32 cellular contexts compared by ENCODE assay signal in the genomic region with DNA sequence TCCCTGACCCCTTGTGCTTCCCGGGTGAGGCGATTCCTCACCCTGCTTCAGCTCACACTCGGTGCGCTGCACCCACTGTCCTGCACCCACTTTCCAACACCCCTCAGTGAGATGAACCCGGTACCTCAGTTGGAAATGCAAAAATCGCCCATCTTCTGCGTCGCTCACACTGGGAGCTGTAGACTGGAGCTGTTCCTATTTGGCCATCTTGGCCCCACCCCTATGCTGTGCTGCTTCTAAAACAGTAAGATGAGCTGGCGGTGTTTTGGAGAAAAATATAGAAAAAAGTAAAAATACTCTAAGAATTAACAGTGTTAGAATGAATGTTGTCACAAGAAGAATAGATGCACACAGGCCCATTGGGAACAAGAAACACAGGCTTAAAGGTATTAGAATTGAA.
"Had no signal": no experiment of that assay in that cellular context is flagged by ENCODE, and none has a peak within 500 bp of the region (broad histone marks: within the 10 kb centered on the region; RNA-seq: fewer than 3 reads in every experiment).

No MANE protein-coding gene starts in this region.

- FAIRE-seq: astrocyte, bronchial epithelial cell, colon had no signal

- H3K36me3 Mint-ChIP-seq: activated naive CD4-positive, alpha-beta T cell treated with anti-CD3 and anti-CD28 coated beads, Interleukin-2, amount 50 U/mL, for 24 hours; activated naive CD8-positive, alpha-beta T cell treated with anti-CD3 and anti-CD28 coated beads for 36 hours had no signal

- DNase-seq: activated CD4-positive, alpha-beta memory T cell treated with anti-CD3 and anti-CD28 coated beads, Interleukin-2, amount 10 ng/mL, durations not matched to agents 7 days and 5 days; activated CD4-positive, alpha-beta T cell treated with anti-CD3 and anti-CD28 coated beads for 4 hours; activated CD4-positive, alpha-beta T cell treated with anti-CD3 and anti-CD28 coated beads, Interleukin-2, amount 10 ng/mL, durations not matched to agents 7 days and 5 days; activated CD4-positive, alpha-beta T cell treated with anti-CD3 and anti-CD28 coated beads, Interleukin-2, amount 50 U/mL, for 4 hours; activated CD4-positive, CD25-positive, alpha-beta regulatory T cell; activated CD4-positive, CD25-positive, alpha-beta regulatory T cell treated with anti-CD3 and anti-CD28 coated beads, Interleukin-2, amount 50 U/mL, for 72 hours; activated CD8-positive, alpha-beta memory T cell treated with anti-CD3 and anti-CD28 coated beads, Interleukin-2, amount 50 U/mL, for 48 hours; activated effector memory CD4-positive, alpha-beta T cell treated with anti-CD3 and anti-CD28 coated beads, Interleukin-2, amount 50 U/mL, for 16 hours; activated naive CD4-positive, alpha-beta T cell treated with anti-CD3 and anti-CD28 coated beads for 36 hours; activated naive CD8-positive, alpha-beta T cell treated with anti-CD3 and anti-CD28 coated beads for 36 hours; activated naive CD8-positive, alpha-beta T cell treated with anti-CD3 and anti-CD28 coated beads, Interleukin-2, amount 50 U/mL, for 24 hours; activated T-cell treated with anti-CD3 and anti-CD28 coated beads, Interleukin-2, amount 50 U/mL, for 4 hours; adrenal gland; cortex of kidney; dermis blood vessel endothelial cell; effector CD4-positive, alpha-beta T cell; effector memory CD8-positive, alpha-beta T cell; erythroblast; foreskin keratinocyte; gastrocnemius medialis; glutamatergic neuron; heart left ventricle; hypothalamus; T-helper 2 cell had no signal

- H3K9me3 ChIP-seq: adrenal gland, esophagus muscularis mucosa, gastrocnemius medialis had no signal

- H3K27ac Mint-ChIP-seq: activated CD4-positive, alpha-beta memory T cell treated with anti-CD3 and anti-CD28 coated beads, Interleukin-2, amount 10 ng/mL, durations not matched to agents 7 days and 5 days; activated CD4-positive, alpha-beta T cell treated with anti-CD3 and anti-CD28 coated beads, Interleukin-2, amount 10 ng/mL, durations not matched to agents 7 days and 5 days; activated naive CD4-positive, alpha-beta T cell treated with anti-CD3 and anti-CD28 coated beads for 36 hours; activated naive CD4-positive, alpha-beta T cell treated with anti-CD3 and anti-CD28 coated beads, Interleukin-2, amount 50 U/mL, for 24 hours; activated naive CD8-positive, alpha-beta T cell treated with anti-CD3 and anti-CD28 coated beads for 36 hours; activated naive CD8-positive, alpha-beta T cell treated with anti-CD3 and anti-CD28 coated beads, Interleukin-2, amount 50 U/mL, for 24 hours; activated T-helper 17 cell treated with anti-CD3 and anti-CD28 coated beads, Interleukin-2, amount 50 U/mL, for 72 hours; effector memory CD8-positive, alpha-beta T cell had no signal

- ATAC-seq: activated naive CD8-positive, alpha-beta T cell treated with anti-CD3 and anti-CD28 coated beads, Interleukin-2, amount 50 U/mL, for 24 hours; activated T-cell treated with anti-CD3 and anti-CD28 coated beads, Interleukin-2, amount 50 U/mL, for 4 hours; activated T-helper 17 cell treated with anti-CD3 and anti-CD28 coated beads, Interleukin-2, amount 50 U/mL, for 72 hours; effector memory CD8-positive, alpha-beta T cell; foreskin keratinocyte; gastrocnemius medialis had no signal

- H3K4me3 Mint-ChIP-seq: activated CD4-positive, alpha-beta memory T cell treated with anti-CD3 and anti-CD28 coated beads, Interleukin-2, amount 10 ng/mL, durations not matched to agents 7 days and 5 days; activated CD4-positive, alpha-beta T cell treated with anti-CD3 and anti-CD28 coated beads, Interleukin-2, amount 10 ng/mL, durations not matched to agents 7 days and 5 days; activated naive CD4-positive, alpha-beta T cell treated with anti-CD3 and anti-CD28 coated beads for 36 hours; activated naive CD4-positive, alpha-beta T cell treated with anti-CD3 and anti-CD28 coated beads, Interleukin-2, amount 50 U/mL, for 24 hours; activated naive CD8-positive, alpha-beta T cell treated with anti-CD3 and anti-CD28 coated beads for 36 hours; activated naive CD8-positive, alpha-beta T cell treated with anti-CD3 and anti-CD28 coated beads, Interleukin-2, amount 50 U/mL, for 24 hours; activated T-cell treated with anti-CD3 and anti-CD28 coated beads, Interleukin-2, amount 50 U/mL, for 4 hours; activated T-helper 17 cell treated with anti-CD3 and anti-CD28 coated beads, Interleukin-2, amount 50 U/mL, for 72 hours; central memory CD8-positive, alpha-beta T cell; effector memory CD8-positive, alpha-beta T cell had no signal

- H3K4me1 ChIP-seq: adrenal gland, esophagus muscularis mucosa, foreskin keratinocyte, gastrocnemius medialis, heart left ventricle had no signal

- H3K27ac ChIP-seq: adrenal gland, brain microvascular endothelial cell, esophagus muscularis mucosa, foreskin keratinocyte, gastrocnemius medialis, heart left ventricle had no signal

- H3K36me3 ChIP-seq: adrenal gland, brain microvascular endothelial cell, esophagus muscularis mucosa, gastrocnemius medialis, heart left ventricle had no signal

- H3K9me3 Mint-ChIP-seq: activated CD4-positive, alpha-beta memory T cell treated with anti-CD3 and anti-CD28 coated beads, Interleukin-2, amount 10 ng/mL, durations not matched to agents 7 days and 5 days; activated CD4-positive, alpha-beta T cell treated with anti-CD3 and anti-CD28 coated beads, Interleukin-2, amount 10 ng/mL, durations not matched to agents 7 days and 5 days; activated naive CD4-positive, alpha-beta T cell treated with anti-CD3 and anti-CD28 coated beads for 36 hours; activated naive CD4-positive, alpha-beta T cell treated with anti-CD3 and anti-CD28 coated beads, Interleukin-2, amount 50 U/mL, for 24 hours; activated naive CD8-positive, alpha-beta T cell treated with anti-CD3 and anti-CD28 coated beads, Interleukin-2, amount 50 U/mL, for 24 hours; activated T-cell treated with anti-CD3 and anti-CD28 coated beads, Interleukin-2, amount 50 U/mL, for 4 hours; activated T-helper 17 cell treated with anti-CD3 and anti-CD28 coated beads, Interleukin-2, amount 50 U/mL, for 72 hours; central memory CD8-positive, alpha-beta T cell; effector memory CD8-positive, alpha-beta T cell had no signal

- H3K4me3 ChIP-seq: adrenal gland, esophagus muscularis mucosa, gastrocnemius medialis, heart left ventricle had no signal

- H3K4me1 Mint-ChIP-seq: activated CD4-positive, alpha-beta memory T cell treated with anti-CD3 and anti-CD28 coated beads, Interleukin-2, amount 10 ng/mL, durations not matched to agents 7 days and 5 days; activated CD4-positive, alpha-beta T cell treated with anti-CD3 and anti-CD28 coated beads, Interleukin-2, amount 10 ng/mL, durations not matched to agents 7 days and 5 days; activated naive CD4-positive, alpha-beta T cell treated with anti-CD3 and anti-CD28 coated beads, Interleukin-2, amount 50 U/mL, for 24 hours; activated naive CD8-positive, alpha-beta T cell treated with anti-CD3 and anti-CD28 coated beads for 36 hours; activated naive CD8-positive, alpha-beta T cell treated with anti-CD3 and anti-CD28 coated beads, Interleukin-2, amount 50 U/mL, for 24 hours; activated T-helper 17 cell treated with anti-CD3 and anti-CD28 coated beads, Interleukin-2, amount 50 U/mL, for 72 hours; central memory CD8-positive, alpha-beta T cell had no signal

- H3K27me3 ChIP-seq: adrenal gland, brain microvascular endothelial cell, esophagus muscularis mucosa, foreskin keratinocyte, gastrocnemius medialis, heart left ventricle had no signal

- H3K27me3 Mint-ChIP-seq: activated T-helper 17 cell treated with anti-CD3 and anti-CD28 coated beads, Interleukin-2, amount 50 U/mL, for 72 hours had no signal
